ENCODE assay signal across 8 cellular contexts in the genomic region with DNA sequence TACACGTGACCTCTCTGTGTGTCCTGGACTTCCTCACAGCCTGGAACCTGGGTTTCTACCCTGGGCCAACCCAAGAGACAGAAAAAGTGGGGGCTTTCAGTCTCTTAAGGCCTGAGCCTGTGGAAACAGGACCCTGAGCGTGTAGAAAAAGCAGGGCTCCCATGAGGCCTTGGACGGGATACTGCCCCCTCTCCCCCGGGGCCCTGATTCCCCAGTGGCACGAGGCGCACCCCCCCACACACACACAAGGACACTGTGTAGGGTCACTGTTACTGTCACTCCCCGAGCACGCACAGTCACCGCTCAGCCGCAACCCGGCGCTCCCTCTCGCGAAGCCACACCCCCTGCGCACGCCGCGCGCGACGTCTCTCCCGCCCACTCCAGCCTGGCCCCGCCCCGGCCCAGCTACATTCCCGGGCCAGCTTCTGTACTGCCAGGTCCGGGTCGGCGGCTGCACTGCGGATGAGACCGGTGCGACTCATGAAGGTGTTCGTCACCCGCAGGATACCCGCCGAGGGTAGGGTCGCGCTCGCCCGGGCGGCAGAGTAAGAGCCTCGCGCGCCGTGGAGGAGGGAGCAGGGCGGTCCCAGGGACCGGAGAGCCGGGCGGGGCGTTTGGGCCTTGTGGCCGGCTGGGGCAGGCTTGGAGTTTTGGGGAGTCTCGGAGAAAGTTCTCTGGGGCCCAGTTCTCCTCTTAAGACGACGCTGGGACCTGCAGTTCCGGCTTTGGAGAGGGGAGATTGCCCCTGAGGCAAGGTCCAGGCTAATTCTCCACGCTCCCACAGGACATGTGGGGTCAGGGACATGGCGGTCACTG. TPM values are rescaled to one million over a fixed set of nuclear protein-coding genes. Genes with fewer than 3 reads are reported as not detected.
DNase-seq lines count a peak whose midpoint lies in the region; ATAC-seq and TF ChIP-seq lines count a peak whose summit lies in the region.

A gene (plus strand): TSS at position 408 of the 816 bp plus-strand sequence. CDS start 55 bp downstream, at position 463.

- H2AK5ac ChIP-seq in H9 (ENCODE audit: insufficient read length, low read length) = no peak within 1 kb of the TSS

- WGBS in H9 (ENCODE audit: extremely low coverage, insufficient read length, low lambda C conversion rate) = no CpG with 5 or more reads among the region's 56 CpGs
- WGBS in gastroesophageal sphincter (ENCODE audit: low coverage in 1 of 2), 2 donors = 0% methylated on average over 6 to 12 of the region's 56 CpGs

- H3K4me3 ChIP-seq in gastroesophageal sphincter = peak within 1 kb of the TSS; percentile 71 to 78

- H4K91ac ChIP-seq in H9 (ENCODE audit: insufficient read length, low read depth, low read length) = no peak within 1 kb of the TSS

- peak; percentile 96 for ATAC-seq in gastroesophageal sphincter

- peak within 1 kb of the TSS; percentile 85 for H3K18ac ChIP-seq in H9 (ENCODE audit: insufficient read length, low read depth, low read length)

- no peak within 1 kb of the TSS for H2AFZ ChIP-seq in H9 (ENCODE audit: low read length)

- H3K79me1 ChIP-seq in H9 (ENCODE audit: insufficient read depth, low read depth, low read length, poor library complexity, severe bottlenecking) = peaks cover 4% of the 10 kb centered on the region

- no peak for TF ChIP-seq CTCF in H9 (conservative IDR thresholded peaks at IDR 0.05)
- TF ChIP-seq CTCF in gastroesophageal sphincter (IDR thresholded peaks at IDR 0.05) = no peak

- peak; percentile 55 to 74 for TF ChIP-seq POLR2A in gastroesophageal sphincter (IDR thresholded peaks at IDR 0.05)

- no peaks in the 10 kb centered on the region for H3K9me3 ChIP-seq in H9 (ENCODE audit: control insufficient read depth, low read depth, low read length)
- H3K9me3 ChIP-seq in gastroesophageal sphincter = no peaks in the 10 kb centered on the region

- peaks cover 10% of the 10 kb centered on the region for H3K23me2 ChIP-seq in H9 (ENCODE audit: insufficient read length, low read depth, low read length, poor library complexity, severe bottlenecking)

- H2BK12ac ChIP-seq in H9 (ENCODE audit: insufficient read length, low read depth, low read length) = no peak within 1 kb of the TSS

- H3K23ac ChIP-seq in H9 (ENCODE audit: insufficient read length, low read depth, low read length) = no peak within 1 kb of the TSS

- H3K14ac ChIP-seq in H9 (ENCODE audit: insufficient read depth, low read length) = peak within 1 kb of the TSS; percentile 92

- no peak within 1 kb of the TSS for H2BK5ac ChIP-seq in H9 (ENCODE audit: insufficient read length, low read length)

- H3K27ac ChIP-seq in H9 (ENCODE audit: insufficient read length, low read depth, low read length) (no peak within 1 kb of the TSS), gastroesophageal sphincter (peak within 1 kb of the TSS; percentile 54 to 94 (median 86)), temporal lobe (ENCODE audit: low read depth, low read length) (peak within 1 kb of the TSS; percentile 91)

- H3K36me3 Mint-ChIP-seq in H9 (ENCODE audit: insufficient read depth in 1 of 3, low read depth in 3 of 3) = peaks cover 15 to 19% (median 18%) of the 10 kb centered on the region in 3 experiments

- no peak within 1 kb of the TSS for H3T11ph ChIP-seq in H9 (ENCODE audit: low read length)

- peaks cover 4% of the 10 kb centered on the region; the same call in 1 of the 2 replicates for H3K4me1 ChIP-seq in H9 (ENCODE audit: insufficient read depth, low read length)
- H3K4me1 ChIP-seq in gastroesophageal sphincter = peaks cover 3 to 34% (median 22%) of the 10 kb centered on the region in 3 donors

- H3K27me3 ChIP-seq in H9 (ENCODE audit: insufficient read depth, low read length) (no peaks in the 10 kb centered on the region), gastroesophageal sphincter (no peaks in the 10 kb centered on the region)

- no peaks in the 10 kb centered on the region for H4K20me1 ChIP-seq in H9 (ENCODE audit: control insufficient read depth, insufficient read depth, insufficient read length)

- H3K56ac ChIP-seq in H9 (ENCODE audit: insufficient read length, low read depth, low read length) = no peak within 1 kb of the TSS

- H3K9ac ChIP-seq in H9 (ENCODE audit: extremely low read depth, insufficient read length, low read length) = peak within 1 kb of the TSS; percentile 94

- no peaks in the 10 kb centered on the region for H3K27me3 Mint-ChIP-seq in H9 (ENCODE audit: low read depth)

- H2BK120ac ChIP-seq in H9 (ENCODE audit: low read depth, low read length, poor library complexity, severe bottlenecking) = no peak within 1 kb of the TSS

- H3K36me3 ChIP-seq in gastroesophageal sphincter = peaks cover 0 to 26% of the 10 kb centered on the region in 2 donors

- no peak within 1 kb of the TSS for H4K5ac ChIP-seq in H9 (ENCODE audit: insufficient read length, low read depth, low read length)

- peak within 1 kb of the TSS; percentile 85 to 97 (median 96); a peak in 6 of 7 replicates for H3K27ac Mint-ChIP-seq in H9

- H3K4me2 ChIP-seq in H9 (ENCODE audit: insufficient read depth, insufficient read length, low read length) = peak within 1 kb of the TSS; percentile 82

- no peak for TF ChIP-seq EP300 in gastroesophageal sphincter (IDR thresholded peaks at IDR 0.05)

- no peaks in the 10 kb centered on the region for H3K9me3 Mint-ChIP-seq in H9

- H3K4ac ChIP-seq in H9 (ENCODE audit: low read depth, low read length) = no peak within 1 kb of the TSS

- peaks cover 17 to 19% of the 10 kb centered on the region in 2 experiments for H3K4me1 Mint-ChIP-seq in H9

- no peak within 1 kb of the TSS for H2BK20ac ChIP-seq in H9 (ENCODE audit: low read depth, low read length, poor library complexity, severe bottlenecking)

- DNase-seq in GDM1 (lab: John Stamatoyannopoulos, UW) (peak; percentile 77), H9 (peak; percentile 78), M059J (ENCODE audit: low read depth) (peak; percentile 84), SK-MEL-5 (ENCODE audit: low read depth, low spot score) (peak; percentile 65), occipital lobe (lab: John Stamatoyannopoulos, UW) (peak; percentile 90)
- peak; percentile 93 for DNase-seq in activated naive CD4-positive, alpha-beta T cell treated with Interleukin-2 at 50 U/mL for 16 hours

- H2BK15ac ChIP-seq in H9 (ENCODE audit: low read depth, low read length) = no peak within 1 kb of the TSS

- H4K8ac ChIP-seq in H9 (replicated peaks; ENCODE audit: insufficient read length, low read depth, low read length) = no peak within 1 kb of the TSS

- H3K79me2 ChIP-seq in H9 (ENCODE audit: insufficient read depth, low read length) = peaks cover 6% of the 10 kb centered on the region; the same call in 1 of the 2 replicates

- in situ Hi-C loops in SK-MEL-5 (cut with HindIII; ENCODE audit: low pct_unique_long_range_greater_than_20kb, low sequenced_read_pairs) = no loop called here

- H3K4me3 Mint-ChIP-seq in H9 = peak within 1 kb of the TSS; percentile 95 to 97

RNA-seq across cellular contexts. Expression of the gene that starts here (rescaled TPM):
- 97.2 and 97.9 TPM in 2 replicates for total RNA-seq in H9 (2021)
- 129 and 133 TPM in 2 replicates for total RNA-seq in M059J (2014; rRNA removed; shearing (Covaris generic))
- 139 and 142 TPM in 2 replicates for total RNA-seq in SK-MEL-5 (2014; rRNA removed; shearing (Covaris generic))
- polyA plus RNA-seq in SK-MEL-5 (2015; cell fraction: cytosol; rRNA removed) = 155 and 180 TPM in 2 replicates
- 126 and 159 TPM in 2 replicates for polyA plus RNA-seq in SK-MEL-5 (2015; cell fraction: nucleus; rRNA removed)
- total RNA-seq in gastroesophageal sphincter = 100 to 1,000 TPM; 119 to 144 (median 134) TPM
- 61.6 TPM for total RNA-seq in occipital lobe
- total RNA-seq in temporal lobe = 44.3 TPM
